Comparison of ENCODE assay signal across 33 cellular contexts in the genomic region with DNA sequence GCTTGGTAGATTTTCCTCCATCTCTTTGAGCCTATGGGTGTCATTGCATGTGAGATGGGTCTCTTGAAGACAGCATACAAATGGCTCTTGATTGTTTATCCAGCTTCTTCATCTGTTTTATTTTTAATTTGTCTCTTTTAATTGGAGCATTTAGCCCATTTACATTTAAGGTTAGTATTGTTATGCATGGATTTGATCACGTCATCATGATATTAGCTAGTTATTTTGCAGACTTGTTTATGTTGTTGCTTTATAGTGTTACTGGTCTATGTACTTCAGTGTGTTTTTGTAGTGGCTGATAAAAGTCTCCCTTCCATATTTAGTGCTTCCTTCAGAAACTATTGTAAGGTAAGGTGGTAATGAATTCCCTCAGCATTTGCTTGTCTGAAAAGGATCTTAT.
DNase-seq lines count a peak whose midpoint lies in the region; ATAC-seq, FAIRE-seq and TF ChIP-seq lines count a peak whose summit lies in the region.
"Had no signal": no experiment of that assay in that cellular context is flagged by ENCODE, and none has a peak within 500 bp of the region (broad histone marks: within the 10 kb centered on the region; RNA-seq: fewer than 3 reads in every experiment).

No MANE protein-coding gene starts in this region.

- no peak overlapping the region for H3K27ac ChIP-seq in HepG2 (ENCODE audit: extremely low read length, insufficient read depth, low read length)
- no peak overlapping the region for H3K27ac ChIP-seq in right lobe of liver
- no peak overlapping the region for H3K27ac ChIP-seq in endodermal cell (ENCODE audit: low read depth, low read length)
- no peak overlapping the region for H3K27ac ChIP-seq in ovary
- H3K27ac ChIP-seq: 22Rv1; A549; BLaER1; BLaER1 treated with 17β-estradiol and CSF1 and Interleukin-3, amounts not matched to agents 10 nM and 100 nM; C4-2B had no signal

- ATAC-seq in HepG2 (no peak), right lobe of liver (no peak)
- ATAC-seq: A549; CD8-positive, alpha-beta T cell had no signal

- peaks cover 83% of the 10 kb centered on the region for H3K9me3 Mint-ChIP-seq in endodermal cell

- peaks cover 64% of the 10 kb centered on the region for H3K36me3 Mint-ChIP-seq in endodermal cell (ENCODE audit: low read depth)
- H3K36me3 Mint-ChIP-seq: CD14-positive monocyte; CD4-positive, alpha-beta memory T cell; CD4-positive, CD25-positive, alpha-beta regulatory T cell; CD8-positive, alpha-beta T cell had no signal

- H3K4me3 ChIP-seq in HepG2 (replicated peaks in 1 of 3; ENCODE audit: insufficient read depth in 1 of 3, low read depth in 2 of 3, low read length in 3 of 3) (no peak overlapping the region), right lobe of liver (no peak overlapping the region), endodermal cell (ENCODE audit: low read length) (peak overlapping the region; percentile 50), ovary (no peak overlapping the region)
- H3K4me3 ChIP-seq: A549; BLaER1; BLaER1 treated with 17β-estradiol and CSF1 and Interleukin-3, amounts not matched to agents 10 nM and 100 nM had no signal

- H4K20me1 ChIP-seq in HepG2 (ENCODE audit: insufficient read depth, low read length): no peaks in the 10 kb centered on the region
- H4K20me1 ChIP-seq: BLaER1; BLaER1 treated with 17β-estradiol and CSF1 and Interleukin-3, amounts not matched to agents 10 nM and 100 nM had no signal

- BruUV-seq in HepG2 (replicated peaks; lab: Mats Ljungman, UMichigan): no TSS peak

- H2AFZ ChIP-seq in HepG2 (ENCODE audit: low read length): no peak overlapping the region

- peaks cover 10% of the 10 kb centered on the region for H3K9me3 ChIP-seq in HepG2 (ENCODE audit: low read length)
- peaks cover 0 to 4% (median 0%) of the 10 kb centered on the region in 4 donors for H3K9me3 ChIP-seq in right lobe of liver
- H3K9me3 ChIP-seq in endodermal cell (ENCODE audit: control insufficient read depth, low read length): peaks cover 99% of the 10 kb centered on the region
- H3K9me3 ChIP-seq in ovary: no peaks in the 10 kb centered on the region
- H3K9me3 ChIP-seq: A549, BE2C, Caco-2 had no signal

- H3K4me1 Mint-ChIP-seq in endodermal cell: no peaks in the 10 kb centered on the region
- H3K4me1 Mint-ChIP-seq: B cell; CD14-positive monocyte; CD4-positive, alpha-beta memory T cell; CD4-positive, CD25-positive, alpha-beta regulatory T cell; CD8-positive, alpha-beta memory T cell had no signal

- intact Hi-C loops in HepG2 (cut with micrococcal nuclease; ENCODE audit: unreplicated experiment): no loop called here
- intact Hi-C loops in right lobe of liver (cut with DNase I): no loop called here
- intact Hi-C loops in ovary (cut with DNase I): no loop called here

- no peak for FAIRE-seq in HepG2 (lab: Jason Lieb, UNC)
- FAIRE-seq: A204.1, A549, D721Med had no signal

- no peaks in the 10 kb centered on the region; a peak in 1 of 5 replicates for H3K27me3 ChIP-seq in HepG2 (ENCODE audit: control insufficient read depth in 1 of 2, insufficient read depth in 2 of 2, low read length in 2 of 2)
- no peaks in the 10 kb centered on the region for H3K27me3 ChIP-seq in right lobe of liver
- H3K27me3 ChIP-seq in endodermal cell (ENCODE audit: control insufficient read depth, insufficient read depth, low read length, poor library complexity, severe bottlenecking): no peaks in the 10 kb centered on the region
- H3K27me3 ChIP-seq in ovary: no peaks in the 10 kb centered on the region
- H3K27me3 ChIP-seq: BE2C; BLaER1; BLaER1 treated with 17β-estradiol and CSF1 and Interleukin-3, amounts not matched to agents 10 nM and 100 nM had no signal

- H3K4me1 ChIP-seq in HepG2 (ENCODE audit: insufficient read depth, low read length): no peaks in the 10 kb centered on the region
- H3K4me1 ChIP-seq in right lobe of liver: no peaks in the 10 kb centered on the region
- H3K4me1 ChIP-seq in endodermal cell (ENCODE audit: control insufficient read depth, insufficient read depth, low read length): no peaks in the 10 kb centered on the region
- H3K4me1 ChIP-seq in ovary (ENCODE audit: insufficient read depth): no peaks in the 10 kb centered on the region
- H3K4me1 ChIP-seq: A549; BE2C; BLaER1; BLaER1 treated with 17β-estradiol and CSF1 and Interleukin-3, amounts not matched to agents 10 nM and 100 nM; Caco-2 had no signal

- 0% methylated on average over 1 of the region's 1 CpG for WGBS in HepG2 (ENCODE audit: low lambda C conversion rate)
- 36% methylated on average over 1 of the region's 1 CpG for WGBS in right lobe of liver (ENCODE audit: insufficient coverage, low coverage, low lambda C conversion rate, missing lambda C conversion rate)
- WGBS in endodermal cell (ENCODE audit: insufficient coverage in 1 of 2, insufficient read length in 1 of 2), 2 experiments: 71 to 90% methylated on average over 1 of the region's 1 CpG
- WGBS in ovary, 3 donors: 78 to 83% (median 79%) methylated on average over 1 of the region's 1 CpG

- DNase-seq in HepG2 (ENCODE audit: low spot score): no peak
- no peak for DNase-seq in right lobe of liver
- no peak for DNase-seq in endodermal cell
- DNase-seq in ovary: no peak
- DNase-seq: 8988T; ACHN; AML-193; BE2C; C1 segment of cervical spinal cord; Caco-2; Calu3; CD4-positive, alpha-beta memory T cell; CD4-positive, alpha-beta T cell; CD4-positive, CD25-positive, alpha-beta regulatory T cell; CD8-positive, alpha-beta memory T cell; CD8-positive, alpha-beta T cell; COR-L47; DMS 273 treated with DMSO at 0.1 percent for 48 hours; DMS153; DMS53; DMS79; DMS79 treated with DMSO at 0.1 percent for 48 hours; DND-41; EL had no signal

- TF ChIP-seq RAD21 in HepG2 (CRISPR knock-in tag; IDR thresholded peaks at IDR 0.05): no peak

- H3K27ac Mint-ChIP-seq in endodermal cell: no peak overlapping the region
- H3K27ac Mint-ChIP-seq: B cell; CD14-positive monocyte; CD4-positive, alpha-beta memory T cell; CD4-positive, alpha-beta T cell; CD4-positive, CD25-positive, alpha-beta regulatory T cell; CD8-positive, alpha-beta memory T cell; CD8-positive, alpha-beta T cell had no signal

- peaks cover 1% of the 10 kb centered on the region for H3K27me3 Mint-ChIP-seq in endodermal cell (ENCODE audit: insufficient read depth)

- TF ChIP-seq POLR2A in HepG2 (IDR thresholded peaks at IDR 0.05; ENCODE audit: insufficient read depth in 1 of 2, low read depth in 2 of 2, low read length in 2 of 2): no peak
- no peak for TF ChIP-seq POLR2A in right lobe of liver (IDR thresholded peaks at IDR 0.05)
- TF ChIP-seq POLR2A in ovary (IDR thresholded peaks at IDR 0.05): no peak

- in situ Hi-C loops in HepG2 (cut with HindIII; ENCODE audit: extremely low pct_ligation_motif_present, low pct_unique_long_range_greater_than_20kb): no loop called here

- H3K36me3 ChIP-seq in HepG2 (replicated peaks in 1 of 2; ENCODE audit: control insufficient read depth in 1 of 2, insufficient read depth in 2 of 2, low read length in 2 of 2): no peaks in the 10 kb centered on the region
- no peaks in the 10 kb centered on the region for H3K36me3 ChIP-seq in right lobe of liver
- H3K36me3 ChIP-seq in endodermal cell (ENCODE audit: control insufficient read depth, insufficient read depth, low read length): peaks cover 53% of the 10 kb centered on the region
- no peaks in the 10 kb centered on the region for H3K36me3 ChIP-seq in ovary
- H3K36me3 ChIP-seq: BE2C; BLaER1; BLaER1 treated with 17β-estradiol and CSF1 and Interleukin-3, amounts not matched to agents 10 nM and 100 nM had no signal

- no peaks in the 10 kb centered on the region for H3K79me2 ChIP-seq in HepG2 (ENCODE audit: insufficient read depth, low read length)

- TF ChIP-seq CTCF in HepG2 (CRISPR knock-in tag; IDR thresholded peaks at IDR 0.05) (no peak), right lobe of liver (IDR thresholded peaks at IDR 0.05) (no peak), endodermal cell (conservative IDR thresholded peaks at IDR 0.05) (no peak), ovary (IDR thresholded peaks at IDR 0.05) (no peak)

- TF ChIP-seq EP300 in HepG2 (IDR thresholded peaks at IDR 0.05; ENCODE audit: low read depth in 2 of 2, low read length in 2 of 2) (no peak), HepG2 (CRISPR knock-in tag; IDR thresholded peaks at IDR 0.05; ENCODE audit: borderline replicate concordance) (no peak), ovary (IDR thresholded peaks at IDR 0.05) (no peak)

- no peak overlapping the region for H3K4me3 Mint-ChIP-seq in endodermal cell
- H3K4me3 Mint-ChIP-seq: B cell; CD14-positive monocyte; CD4-positive, alpha-beta memory T cell; CD4-positive, alpha-beta T cell; CD4-positive, CD25-positive, alpha-beta regulatory T cell; CD8-positive, alpha-beta memory T cell; CD8-positive, alpha-beta T cell had no signal

- CTCF ChIA-PET in HepG2 (lab: Yijun Ruan, JAX; ENCODE audit: low intra/inter-chr PET ratio, low total read pairs): no interaction called here

- H3K4me2 ChIP-seq in HepG2 (ENCODE audit: low read depth, low read length): no peak overlapping the region
- H3K4me2 ChIP-seq: A549; BLaER1; BLaER1 treated with 17β-estradiol and CSF1 and Interleukin-3, amounts not matched to agents 10 nM and 100 nM had no signal

- POLR2A ChIA-PET in HepG2 (lab: Yijun Ruan, JAX): no interaction called here

- H3K9ac ChIP-seq in HepG2 (ENCODE audit: insufficient read depth, low read depth, low read length) (no peak overlapping the region), endodermal cell (ENCODE audit: extremely low read depth, low read length, poor library complexity, severe bottlenecking) (no peak overlapping the region)
- H3K9ac ChIP-seq: BLaER1; BLaER1 treated with 17β-estradiol and CSF1 and Interleukin-3, amounts not matched to agents 10 nM and 100 nM had no signal

TF ChIP-seq in HepG2, 621 proteins besides CTCF, POLR2A, EP300 and RAD21:
- peak; percentile 68 for TF ChIP-seq CREB1 (IDR thresholded peaks at IDR 0.05)
- TF ChIP-seq CREB1 (CRISPR knock-in tag; IDR thresholded peaks at IDR 0.05): no peak
- TF ChIP-seq ATF7 (IDR thresholded peaks at IDR 0.05): peak; percentile 74
- TF ChIP-seq ATF7 (CRISPR knock-in tag; IDR thresholded peaks at IDR 0.05): no peak
- no peak for TF ChIP-seq ZNF577 (CRISPR knock-in tag; IDR thresholded peaks at IDR 0.05; ENCODE audit: borderline replicate concordance, low read depth)
